ENCODE assay signal across 20 cellular contexts in the genomic region with DNA sequence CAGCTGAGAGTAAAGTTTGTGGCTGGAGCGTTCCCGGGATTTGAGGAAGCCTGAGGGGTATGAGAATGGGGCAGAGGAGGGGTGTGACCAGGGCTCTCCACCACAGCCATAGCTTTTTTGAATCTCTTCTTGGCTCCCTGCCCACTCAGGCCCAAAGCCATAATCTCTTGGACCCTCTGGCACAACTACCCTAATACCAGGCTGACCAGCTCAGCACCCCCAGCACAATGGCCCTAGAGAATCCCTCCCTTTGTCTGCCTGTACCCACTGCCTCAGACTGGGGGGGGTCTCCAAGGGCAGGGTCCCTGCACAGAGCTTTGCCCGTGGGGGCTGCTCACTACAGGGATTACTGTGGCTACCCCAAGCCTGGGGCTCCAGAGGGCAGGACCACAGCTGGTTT. TPM values are rescaled to one million over a fixed set of nuclear protein-coding genes. Genes with fewer than 3 reads are reported as not detected.
DNase-seq lines count a peak whose midpoint lies in the region; ATAC-seq and TF ChIP-seq lines count a peak whose summit lies in the region.
"Had no signal": no experiment of that assay in that cellular context is flagged by ENCODE, and none has a peak within 500 bp of the region (broad histone marks: within the 10 kb centered on the region; RNA-seq: fewer than 3 reads in every experiment).

No MANE protein-coding gene starts in this region.

- peaks cover 4% of the 10 kb centered on the region; the same call in 1 of the 2 replicates for H3K79me2 ChIP-seq in SK-N-SH (ENCODE audit: insufficient read depth)

- no peaks in the 10 kb centered on the region for H4K20me1 ChIP-seq in SK-N-SH (ENCODE audit: insufficient read depth)

- no peak overlapping the region for H2AFZ ChIP-seq in SK-N-SH (ENCODE audit: low read depth)

- H3K4me2 ChIP-seq in SK-N-SH: no peak overlapping the region

- H3K27ac Mint-ChIP-seq in CD8-positive, alpha-beta T cell: peak overlapping the region; percentile 32
- no peak overlapping the region for H3K27ac Mint-ChIP-seq in endothelial cell (ENCODE audit: unreplicated experiment)
- peak overlapping the region; percentile 65 for H3K27ac Mint-ChIP-seq in stimulated activated effector memory CD8-positive, alpha-beta T cell treated with anti-CD3 and anti-CD28 coated beads, Interleukin-12 subunit alpha, Interleukin-12 subunit beta, amount 100 ng/mL, for 72 hours

- peaks cover 28% of the 10 kb centered on the region for H3K4me1 Mint-ChIP-seq in CD8-positive, alpha-beta T cell (ENCODE audit: low read depth)
- no peaks in the 10 kb centered on the region for H3K4me1 Mint-ChIP-seq in endothelial cell (ENCODE audit: unreplicated experiment)
- peaks cover 54% of the 10 kb centered on the region for H3K4me1 Mint-ChIP-seq in stimulated activated effector memory CD8-positive, alpha-beta T cell treated with anti-CD3 and anti-CD28 coated beads, Interleukin-12 subunit alpha, Interleukin-12 subunit beta, amount 100 ng/mL, for 72 hours

- no peak for TF ChIP-seq RAD21 in SK-N-SH (IDR thresholded peaks at IDR 0.05; ENCODE audit: low read length)

- POLR2A ChIA-PET in SK-N-SH (lab: Yijun Ruan, JAX): interaction anchor here (1.3 to 1.6 kb wide), 2 partner anchors 8 to 29 kb away, joined by 3 to 6 read pairs; partner anchors contain the start of gene CREB3L4
- POLR2A ChIA-PET in CD8-positive, alpha-beta T cell (lab: Charles Lee): interaction anchor here (1.2 kb wide), 1 partner anchor 133 kb away, joined by 3 read pairs; no protein-coding TSS in a partner anchor

- H3F3A ChIP-seq in SK-N-SH (replicated peaks; ENCODE audit: insufficient read depth): no peaks in the 10 kb centered on the region

- intact Hi-C loops in CD8-positive, alpha-beta T cell (cut with DNase I, micrococcal nuclease): no loop called here

- 89% methylated on average over 2 of the region's 3 CpGs for WGBS in SK-N-SH (ENCODE audit: low lambda C conversion rate)

- H3K27me3 ChIP-seq in SK-N-SH (ENCODE audit: insufficient read depth): no peaks in the 10 kb centered on the region
- no peaks in the 10 kb centered on the region for H3K27me3 ChIP-seq in CD8-positive, alpha-beta T cell (ENCODE audit: insufficient read depth, low read length)

- TF ChIP-seq EP300 in SK-N-SH (IDR thresholded peaks at IDR 0.05; ENCODE audit: borderline replicate concordance in 1 of 2, low read depth in 1 of 2, low read length in 1 of 2): no peak

- no peak overlapping the region for H3K4me3 ChIP-seq in SK-N-SH (ENCODE audit: low read depth in 2 of 2, low read length in 1 of 2)
- H3K4me3 ChIP-seq in CD8-positive, alpha-beta T cell (ENCODE audit: low read depth, low read length): no peak overlapping the region
- H3K4me3 ChIP-seq: GM12878 had no signal

- DNase-seq in SK-N-SH (peak; percentile 23), endothelial cell (ENCODE audit: low spot score) (no peak)
- DNase-seq in CD8-positive, alpha-beta T cell: no peak
- DNase-seq in stimulated activated effector memory CD8-positive, alpha-beta T cell treated with anti-CD3 and anti-CD28 coated beads, Interleukin-12 subunit alpha, Interleukin-12 subunit beta, amount 100 ng/mL, for 72 hours (ENCODE audit: low spot score in 2 of 2): no peak
- no peak for DNase-seq in activated CD8-positive, alpha-beta memory T cell treated with anti-CD3 and anti-CD28 coated beads, Interleukin-2, amount 50 U/mL, for 48 hours
- DNase-seq: 8988T; CD4-positive, CD25-positive, alpha-beta regulatory T cell; DMS53; EL; NCI-H1417 treated with DMSO at 0.1 percent for 48 hours; NCI-H187 treated with DMSO at 0.1 percent for 48 hours; NCI-H2227 treated with DMSO at 0.1 percent for 48 hours; NCI-H510A treated with DMSO at 0.1 percent for 48 hours; NCI-H774; SHP77 treated with DMSO at 0.1 percent for 48 hours had no signal

- H3K27ac ChIP-seq in SK-N-SH (ENCODE audit: low read depth in 2 of 2, low read length in 1 of 2): no peak overlapping the region
- no peak overlapping the region for H3K27ac ChIP-seq in CD8-positive, alpha-beta T cell (ENCODE audit: low read depth, low read length)

- H3K9me2 ChIP-seq in SK-N-SH: no peaks in the 10 kb centered on the region

- H3K4me1 ChIP-seq in SK-N-SH (ENCODE audit: control insufficient read depth in 1 of 2, insufficient read depth in 2 of 2, low read depth in 1 of 2, low read length in 1 of 2): peaks cover 0 to under 1% of the 10 kb centered on the region in 2 experiments; a peak in 1 of 4 replicates
- peaks cover 20% of the 10 kb centered on the region for H3K4me1 ChIP-seq in CD8-positive, alpha-beta T cell (ENCODE audit: insufficient read depth, low read length)

- TF ChIP-seq CTCF in SK-N-SH (IDR thresholded peaks at IDR 0.05) (no peak), endothelial cell (IDR thresholded peaks at IDR 0.05; ENCODE audit: unreplicated experiment) (no peak)
- no peak for TF ChIP-seq CTCF in CD8-positive, alpha-beta T cell (IDR thresholded peaks at IDR 0.05)

- no peaks in the 10 kb centered on the region for H3K27me3 Mint-ChIP-seq in CD8-positive, alpha-beta T cell (ENCODE audit: low read depth)
- peaks cover 8% of the 10 kb centered on the region for H3K27me3 Mint-ChIP-seq in endothelial cell (ENCODE audit: unreplicated experiment)
- H3K27me3 Mint-ChIP-seq: CD4-positive, CD25-positive, alpha-beta regulatory T cell had no signal

- H3K9me3 Mint-ChIP-seq in CD8-positive, alpha-beta T cell: no peaks in the 10 kb centered on the region
- no peaks in the 10 kb centered on the region for H3K9me3 Mint-ChIP-seq in endothelial cell (ENCODE audit: unreplicated experiment)
- H3K9me3 Mint-ChIP-seq in stimulated activated effector memory CD8-positive, alpha-beta T cell treated with anti-CD3 and anti-CD28 coated beads, Interleukin-12 subunit alpha, Interleukin-12 subunit beta, amount 100 ng/mL, for 72 hours: no peaks in the 10 kb centered on the region
- H3K9me3 Mint-ChIP-seq: CD4-positive, CD25-positive, alpha-beta regulatory T cell had no signal

- no peak for ATAC-seq in SK-N-SH treated with all-trans-retinoic acid at 6 μM for 48 hours
- ATAC-seq in CD8-positive, alpha-beta T cell: no peak
- no peak for ATAC-seq in stimulated activated effector memory CD8-positive, alpha-beta T cell treated with anti-CD3 and anti-CD28 coated beads, Interleukin-12 subunit alpha, Interleukin-12 subunit beta, amount 100 ng/mL, for 72 hours
- no peak for ATAC-seq in HG03520 (IDR thresholded peaks at IDR 0.05; ENCODE audit: unreplicated experiment)
- ATAC-seq in HG02981 (IDR thresholded peaks at IDR 0.05; ENCODE audit: unreplicated experiment): no peak
- ATAC-seq: GM12878, HepG2 had no signal

- no peak overlapping the region for H3K4me3 Mint-ChIP-seq in CD8-positive, alpha-beta T cell
- H3K4me3 Mint-ChIP-seq in endothelial cell (ENCODE audit: unreplicated experiment): peak overlapping the region; percentile 25
- H3K4me3 Mint-ChIP-seq in stimulated activated effector memory CD8-positive, alpha-beta T cell treated with anti-CD3 and anti-CD28 coated beads, Interleukin-12 subunit alpha, Interleukin-12 subunit beta, amount 100 ng/mL, for 72 hours: no peak overlapping the region

- no peaks in the 10 kb centered on the region for H3K9me3 ChIP-seq in SK-N-SH
- H3K9me3 ChIP-seq in CD8-positive, alpha-beta T cell (ENCODE audit: low read length): no peaks in the 10 kb centered on the region

- CTCF ChIA-PET in SK-N-SH (lab: Yijun Ruan, JAX): interaction anchor here (1.1 to 2.0 kb wide), 4 partner anchors 7 to 118 kb away, joined by 3 to 7 read pairs (median 6); partner anchors contain the start of gene RAB13
- CTCF ChIA-PET in CD8-positive, alpha-beta T cell (lab: Charles Lee): interaction anchor here (0.5 to 2.2 kb wide), 2 partner anchors 12 to 142 kb away, joined by 3 to 7 read pairs; no protein-coding TSS in a partner anchor

- peaks cover 90% of the 10 kb centered on the region for H3K36me3 Mint-ChIP-seq in CD8-positive, alpha-beta T cell
- peaks cover 49% of the 10 kb centered on the region for H3K36me3 Mint-ChIP-seq in endothelial cell (ENCODE audit: low read depth, unreplicated experiment)
- peaks cover 95% of the 10 kb centered on the region for H3K36me3 Mint-ChIP-seq in stimulated activated effector memory CD8-positive, alpha-beta T cell treated with anti-CD3 and anti-CD28 coated beads, Interleukin-12 subunit alpha, Interleukin-12 subunit beta, amount 100 ng/mL, for 72 hours

- H3K36me3 ChIP-seq in SK-N-SH (replicated peaks in 1 of 2; ENCODE audit: control insufficient read depth in 1 of 2, insufficient read depth in 2 of 2, low read length in 1 of 2): peaks cover 7 to 71% of the 10 kb centered on the region in 2 experiments
- H3K36me3 ChIP-seq in CD8-positive, alpha-beta T cell (ENCODE audit: insufficient read depth, low read length): peaks cover 72% of the 10 kb centered on the region

- no peak overlapping the region for H3K9ac ChIP-seq in SK-N-SH

TF ChIP-seq in SK-N-SH, 30 proteins besides CTCF, POLR2A, EP300 and RAD21 (continues in another document):
- TF ChIP-seq NFIC (IDR thresholded peaks at IDR 0.05; ENCODE audit: borderline replicate concordance): no peak
- TF ChIP-seq FOXM1 (IDR thresholded peaks at IDR 0.05; ENCODE audit: low read depth): no peak

TF ChIP-seq in SK-N-SH treated with all-trans-retinoic acid at 6 μM for 48 hours, 23 proteins besides CTCF, POLR2A, EP300 and RAD21 (continues in another document):
- TF ChIP-seq RARB (CRISPR knock-in tag; IDR thresholded peaks at IDR 0.05): no peak
- no peak for TF ChIP-seq ZNF70 (CRISPR knock-in tag; IDR thresholded peaks at IDR 0.05)

RNA-seq across cellular contexts. Expression of gene DENND4B, which starts 7.5 kb away (rescaled TPM):
- 27.3 and 29.6 TPM in 2 replicates for polyA plus RNA-seq in SK-N-SH (2012; rRNA removed)
- 6.6 and 11.3 TPM in 2 replicates for polyA plus RNA-seq in SK-N-SH (2012; cell fraction: cytosol; rRNA removed)
- 151 and 153 TPM in 2 replicates for polyA plus RNA-seq in SK-N-SH (2012; cell fraction: nucleus; rRNA removed)
- total RNA-seq in CD8-positive, alpha-beta T cell: 10 to 100 TPM; 87.2 to 91.3 TPM
- total RNA-seq in endothelial cell (ENCODE audit: unreplicated experiment): 53.1 TPM

RNA-seq across cellular contexts. Expression of gene GATAD2B, which starts 16.2 kb away (rescaled TPM):
- polyA plus RNA-seq in SK-N-SH (2012; rRNA removed): 2.7 and 2.8 TPM in 2 replicates
- 2.9 and 4.0 TPM in 2 replicates for polyA plus RNA-seq in SK-N-SH (2012; cell fraction: cytosol; rRNA removed)
- polyA plus RNA-seq in SK-N-SH (2012; cell fraction: nucleus; rRNA removed): 5.9 and 8.3 TPM in 2 replicates
- total RNA-seq in CD8-positive, alpha-beta T cell: 10 to 100 TPM; 52.0 to 52.1 TPM
- 45.4 TPM for total RNA-seq in endothelial cell (ENCODE audit: unreplicated experiment)

RNA-seq across cellular contexts. Expression of gene CRTC2, which starts 19.4 kb away (rescaled TPM):
- polyA plus RNA-seq in SK-N-SH (2012; rRNA removed): 25.5 and 26.2 TPM in 2 replicates
- polyA plus RNA-seq in SK-N-SH (2012; cell fraction: cytosol; rRNA removed): 8.8 and 11.5 TPM in 2 replicates
- polyA plus RNA-seq in SK-N-SH (2012; cell fraction: nucleus; rRNA removed): 86.4 and 89.5 TPM in 2 replicates
- 100 to 1,000 TPM; 169 to 201 TPM for total RNA-seq in CD8-positive, alpha-beta T cell
- total RNA-seq in endothelial cell (ENCODE audit: unreplicated experiment): 69.9 TPM

RNA-seq across cellular contexts. Expression of gene SLC39A1, which starts 24.3 kb away (rescaled TPM):
- polyA plus RNA-seq in SK-N-SH (2012; rRNA removed): 89.6 and 113 TPM in 2 replicates
- polyA plus RNA-seq in SK-N-SH (2012; cell fraction: cytosol; rRNA removed): 67.8 and 93.4 TPM in 2 replicates
- 41.8 and 53.1 TPM in 2 replicates for polyA plus RNA-seq in SK-N-SH (2012; cell fraction: nucleus; rRNA removed)
- 1 to 10 TPM; 7.2 to 7.7 TPM for total RNA-seq in CD8-positive, alpha-beta T cell
- total RNA-seq in endothelial cell (ENCODE audit: unreplicated experiment): 136 TPM

RNA-seq across cellular contexts. Expression of gene CREB3L4, which starts 28.7 kb away (rescaled TPM):
- 12.8 and 16.6 TPM in 2 replicates for polyA plus RNA-seq in SK-N-SH (2012; rRNA removed)
- 6.2 and 9.5 TPM in 2 replicates for polyA plus RNA-seq in SK-N-SH (2012; cell fraction: cytosol; rRNA removed)
- polyA plus RNA-seq in SK-N-SH (2012; cell fraction: nucleus; rRNA removed): 41.2 and 42.8 TPM in 2 replicates
- total RNA-seq in CD8-positive, alpha-beta T cell: 1 to 10 TPM; 3.0 to 3.7 TPM
- total RNA-seq in endothelial cell (ENCODE audit: unreplicated experiment): 13.2 TPM
